Comparison of ENCODE assay signal across 22 cellular contexts in the genomic region with DNA sequence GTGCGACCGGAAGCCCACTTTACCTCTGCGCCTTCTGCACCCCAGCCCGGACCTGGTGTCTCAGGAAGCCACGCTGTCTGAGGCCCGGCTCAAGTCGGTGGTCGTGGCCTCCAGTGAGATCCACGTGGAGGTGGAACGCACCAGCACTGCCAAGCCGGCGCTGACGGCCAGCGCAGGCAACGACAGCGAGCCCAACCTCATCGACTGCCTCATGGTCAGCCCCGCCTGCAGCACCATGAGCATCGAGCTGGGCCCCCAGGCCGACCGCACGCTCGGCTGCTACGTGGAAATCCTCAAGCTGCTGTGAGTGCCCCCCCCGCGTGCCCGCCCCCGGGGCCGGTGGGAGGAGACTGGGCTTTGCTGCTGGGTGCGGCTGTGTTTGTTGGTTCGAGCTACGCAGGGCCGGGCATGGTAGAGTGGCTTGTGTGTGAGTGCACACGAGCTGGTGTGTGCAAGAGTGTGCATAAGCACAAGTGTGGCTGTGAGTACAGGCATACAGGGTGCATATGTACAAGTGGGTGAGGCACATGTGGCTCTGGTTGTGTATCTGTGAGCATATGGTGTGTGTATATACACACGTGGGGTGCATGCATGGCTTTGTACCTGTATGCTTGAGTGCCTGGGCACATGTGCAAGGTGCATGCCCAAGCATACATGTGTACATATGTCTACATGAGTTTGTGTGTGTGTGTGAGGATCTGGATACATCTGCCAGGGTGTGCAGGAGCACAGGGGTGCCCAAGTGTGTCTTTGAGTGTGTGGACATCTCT.
A peak's percentile ranks its signal among the peaks of the same experiment; 100 is the strongest.
DNase-seq lines count a peak whose midpoint lies in the region; ATAC-seq and TF ChIP-seq lines count a peak whose summit lies in the region.
"Had no signal": no experiment of that assay in that cellular context is flagged by ENCODE, and none has a peak within 500 bp of the region (broad histone marks: within the 10 kb centered on the region; RNA-seq: fewer than 3 reads in every experiment).

No MANE protein-coding gene starts in this region.

- peak overlapping the region; percentile 1 for H3K27ac Mint-ChIP-seq in T-helper 2 cell treated with Interferon-gamma antibody and Interleukin-4, amounts not matched to agents 5 μg/mL and 100 μg/mL, for 36 hours
- H3K27ac Mint-ChIP-seq in T-cell: no peak overlapping the region
- peak overlapping the region; percentile 34 for H3K27ac Mint-ChIP-seq in endothelial cell (ENCODE audit: unreplicated experiment)
- H3K27ac Mint-ChIP-seq in activated naive CD8-positive, alpha-beta T cell treated with anti-CD3 and anti-CD28 coated beads for 36 hours: no peak overlapping the region
- H3K27ac Mint-ChIP-seq: dendritic cell treated with granulocyte-macrophage colony-stimulating factor and Interleukin-4, amounts not matched to agents 40 ng/mL and 50 ng/mL, for 4 days had no signal

- H3K4me3 ChIP-seq in ovary: no peak overlapping the region
- H3K4me3 ChIP-seq: breast epithelium, SJSA1, tibial nerve had no signal

- no peaks in the 10 kb centered on the region for H3K4me1 Mint-ChIP-seq in T-helper 2 cell treated with Interferon-gamma antibody and Interleukin-4, amounts not matched to agents 5 μg/mL and 100 μg/mL, for 36 hours (ENCODE audit: low read depth)
- peaks cover 0 to 7% (median 4%) of the 10 kb centered on the region in 3 donors for H3K4me1 Mint-ChIP-seq in T-cell
- H3K4me1 Mint-ChIP-seq in endothelial cell (ENCODE audit: unreplicated experiment): no peaks in the 10 kb centered on the region
- H3K4me1 Mint-ChIP-seq in activated naive CD8-positive, alpha-beta T cell treated with anti-CD3 and anti-CD28 coated beads for 36 hours: no peaks in the 10 kb centered on the region

- peaks cover 32% of the 10 kb centered on the region for H3K4me1 ChIP-seq in ovary (ENCODE audit: insufficient read depth)
- H3K4me1 ChIP-seq: breast epithelium had no signal

- intact Hi-C loops in ovary (cut with DNase I): no loop called here

- no peaks in the 10 kb centered on the region for H3K9me3 Mint-ChIP-seq in T-helper 2 cell treated with Interferon-gamma antibody and Interleukin-4, amounts not matched to agents 5 μg/mL and 100 μg/mL, for 36 hours
- H3K9me3 Mint-ChIP-seq in T-cell: no peaks in the 10 kb centered on the region
- no peaks in the 10 kb centered on the region for H3K9me3 Mint-ChIP-seq in endothelial cell (ENCODE audit: unreplicated experiment)
- H3K9me3 Mint-ChIP-seq in activated naive CD8-positive, alpha-beta T cell treated with anti-CD3 and anti-CD28 coated beads for 36 hours: no peaks in the 10 kb centered on the region
- H3K9me3 Mint-ChIP-seq: dendritic cell treated with granulocyte-macrophage colony-stimulating factor and Interleukin-4, amounts not matched to agents 40 ng/mL and 50 ng/mL, for 4 days had no signal

- TF ChIP-seq CTCF in endothelial cell (IDR thresholded peaks at IDR 0.05; ENCODE audit: unreplicated experiment) (no peak), ovary (IDR thresholded peaks at IDR 0.05) (no peak)

- DNase-seq in T-helper 2 cell treated with Interferon-gamma antibody and Interleukin-4, amounts not matched to agents 5 μg/mL and 100 μg/mL, for 36 hours (ENCODE audit: low spot score): no peak
- DNase-seq in T-helper 2 cell (no peak), T-cell (no peak), endothelial cell (ENCODE audit: low spot score) (no peak), ovary (peak in 3 of 5 donors; percentile 33 to 68 (median 67)), DMS 273 treated with DMSO at 0.1 percent for 48 hours (lab: John Stamatoyannopoulos, UW) (no peak)
- DNase-seq in activated naive CD8-positive, alpha-beta T cell treated with anti-CD3 and anti-CD28 coated beads for 36 hours: no peak
- DNase-seq: activated CD4-positive, alpha-beta T cell treated with anti-CD3 and anti-CD28 coated beads, Interleukin-2, amount 50 U/mL, for 1 hour; activated gamma-delta T cell; AML-193; DMS79 treated with DMSO at 0.1 percent for 48 hours; NCI-H510A; stimulated activated CD4-positive, alpha-beta T cell treated with anti-CD3 and anti-CD28 coated beads, Interleukin-2, amount 100 ng/mL, for 48 hours; stimulated activated naive CD4-positive, alpha-beta T cell had no signal

- CTCF ChIA-PET in T-cell (lab: Charles Lee): no interaction called here

- POLR2A ChIA-PET in T-cell (lab: Charles Lee): no interaction called here

- no peak for TF ChIP-seq EP300 in ovary (IDR thresholded peaks at IDR 0.05)

- WGBS in ovary, 3 donors: 40 to 73% (median 61%) methylated on average over 33 to 35 of the region's 35 CpGs

- no peaks in the 10 kb centered on the region for H3K36me3 ChIP-seq in ovary
- H3K36me3 ChIP-seq: breast epithelium had no signal

- H3K27me3 ChIP-seq in ovary: no peaks in the 10 kb centered on the region
- H3K27me3 ChIP-seq: breast epithelium, SJSA1, tibial nerve had no signal

- no peak overlapping the region for H3K4me3 Mint-ChIP-seq in T-helper 2 cell treated with Interferon-gamma antibody and Interleukin-4, amounts not matched to agents 5 μg/mL and 100 μg/mL, for 36 hours
- H3K4me3 Mint-ChIP-seq in T-cell (peak overlapping the region in 2 of 3 donors; percentile 11 to 40), endothelial cell (ENCODE audit: unreplicated experiment) (peak overlapping the region; percentile 21)
- H3K4me3 Mint-ChIP-seq in activated naive CD8-positive, alpha-beta T cell treated with anti-CD3 and anti-CD28 coated beads for 36 hours: no peak overlapping the region
- H3K4me3 Mint-ChIP-seq: dendritic cell treated with granulocyte-macrophage colony-stimulating factor and Interleukin-4, amounts not matched to agents 40 ng/mL and 50 ng/mL, for 4 days had no signal

- H3K9me3 ChIP-seq in ovary: no peaks in the 10 kb centered on the region
- H3K9me3 ChIP-seq: breast epithelium, SJSA1, tibial nerve had no signal

- H3K36me3 Mint-ChIP-seq in T-helper 2 cell treated with Interferon-gamma antibody and Interleukin-4, amounts not matched to agents 5 μg/mL and 100 μg/mL, for 36 hours (ENCODE audit: low read depth): peaks cover 21% of the 10 kb centered on the region
- H3K36me3 Mint-ChIP-seq in T-cell (peaks cover 44% of the 10 kb centered on the region), endothelial cell (ENCODE audit: low read depth, unreplicated experiment) (peaks cover 40% of the 10 kb centered on the region)
- H3K36me3 Mint-ChIP-seq in activated naive CD8-positive, alpha-beta T cell treated with anti-CD3 and anti-CD28 coated beads for 36 hours: peaks cover 4% of the 10 kb centered on the region

- H3K27me3 Mint-ChIP-seq in T-helper 2 cell treated with Interferon-gamma antibody and Interleukin-4, amounts not matched to agents 5 μg/mL and 100 μg/mL, for 36 hours (ENCODE audit: low read depth): no peaks in the 10 kb centered on the region
- H3K27me3 Mint-ChIP-seq in T-cell (no peaks in the 10 kb centered on the region), endothelial cell (ENCODE audit: unreplicated experiment) (peaks cover 25% of the 10 kb centered on the region)
- no peaks in the 10 kb centered on the region for H3K27me3 Mint-ChIP-seq in activated naive CD8-positive, alpha-beta T cell treated with anti-CD3 and anti-CD28 coated beads for 36 hours
- H3K27me3 Mint-ChIP-seq: dendritic cell treated with granulocyte-macrophage colony-stimulating factor and Interleukin-4, amounts not matched to agents 40 ng/mL and 50 ng/mL, for 4 days had no signal

- ATAC-seq in T-cell (replicated peaks in 1 of 4): peak in 1 of 4 experiments; percentile 16
- no peak for ATAC-seq in HG03196 (IDR thresholded peaks at IDR 0.05; ENCODE audit: unreplicated experiment)
- ATAC-seq: Panc1 had no signal

- no peak for TF ChIP-seq POLR2A in ovary (IDR thresholded peaks at IDR 0.05)

- H3K27ac ChIP-seq in ovary: no peak overlapping the region
- H3K27ac ChIP-seq: 22Rv1, breast epithelium, tibial nerve, VCaP had no signal

Comparison
In these comparisons a context has a peak if more than half of its experiments do, and no peak if none do; other contexts are left out.
1. DNase-seq: peak in ovary (3 of 5); none in T-helper 2 cell treated with Interferon-gamma antibody and Interleukin-4, amounts not matched to agents 5 μg/mL and 100 μg/mL, for 36 hours (single experiment), T-helper 2 cell (0 of 5), T-cell (0 of 34), endothelial cell (single experiment), DMS 273 treated with DMSO at 0.1 percent for 48 hours (single experiment) and activated naive CD8-positive, alpha-beta T cell treated with anti-CD3 and anti-CD28 coated beads for 36 hours (single experiment).
2. H3K27ac Mint-ChIP-seq: peak in T-helper 2 cell treated with Interferon-gamma antibody and Interleukin-4, amounts not matched to agents 5 μg/mL and 100 μg/mL, for 36 hours (single experiment) and endothelial cell (single experiment); none in T-cell (0 of 2) and activated naive CD8-positive, alpha-beta T cell treated with anti-CD3 and anti-CD28 coated beads for 36 hours (single experiment).
3. H3K4me3 Mint-ChIP-seq: peak in T-cell (2 of 3) and endothelial cell (single experiment); none in T-helper 2 cell treated with Interferon-gamma antibody and Interleukin-4, amounts not matched to agents 5 μg/mL and 100 μg/mL, for 36 hours (single experiment) and activated naive CD8-positive, alpha-beta T cell treated with anti-CD3 and anti-CD28 coated beads for 36 hours (single experiment).